In the genomic region with DNA sequence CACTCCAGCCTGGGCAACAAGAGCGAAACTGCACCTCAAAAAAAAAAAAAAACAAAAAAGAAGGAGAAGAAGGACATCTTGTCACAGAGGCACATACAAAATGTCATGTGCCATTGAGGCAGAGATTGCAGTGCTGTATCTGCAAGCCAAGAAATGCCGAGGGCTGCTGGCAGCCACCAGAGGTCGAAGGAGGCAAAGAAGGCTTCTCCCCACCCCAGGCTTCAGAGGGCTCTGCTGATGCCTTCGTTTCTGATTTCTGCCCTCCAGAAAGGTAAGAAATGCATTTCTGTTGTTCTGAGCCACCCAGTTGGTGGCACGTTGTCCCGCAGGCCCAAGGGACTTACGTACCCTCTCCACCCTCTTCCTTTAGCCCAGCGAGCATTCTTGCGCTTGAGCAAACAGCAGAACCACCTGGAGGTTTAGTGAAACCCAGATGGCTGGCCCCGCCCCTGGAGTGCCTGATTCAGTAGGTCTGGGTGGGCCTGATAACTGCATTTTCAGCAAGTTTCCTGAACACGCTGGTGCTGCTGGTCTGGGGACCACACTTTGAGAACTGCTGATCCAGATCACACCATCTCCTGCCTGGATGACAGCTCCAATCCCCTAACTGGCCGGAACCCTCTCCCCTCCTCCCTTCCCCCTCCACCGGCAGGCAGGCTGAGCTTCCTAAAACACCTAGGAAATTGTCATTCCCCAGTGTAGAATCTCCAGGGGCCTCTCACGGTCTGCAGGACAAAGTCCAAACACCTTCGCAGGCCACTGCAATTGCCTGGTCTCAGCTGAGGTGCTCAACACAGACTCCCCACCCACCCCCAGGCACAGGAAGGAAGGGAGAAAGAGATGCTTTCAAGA, we compare ENCODE assay signal across 8 cellular contexts. TPM values are rescaled to one million over a fixed set of nuclear protein-coding genes. Genes with fewer than 3 reads are reported as not detected.
DNase-seq lines count a peak whose midpoint lies in the region; ATAC-seq, FAIRE-seq and TF ChIP-seq lines count a peak whose summit lies in the region.

No MANE protein-coding gene starts in this region.

- no peak overlapping the region for H3K27ac ChIP-seq in effector memory CD4-positive, alpha-beta T cell (ENCODE audit: insufficient read depth, low read length, poor library complexity, severe bottlenecking)

- peak; percentile 85 for ATAC-seq in GM21423 (IDR thresholded peaks at IDR 0.05; ENCODE audit: unreplicated experiment)
- ATAC-seq in HG03565 (IDR thresholded peaks at IDR 0.05; ENCODE audit: unreplicated experiment): peak; percentile 64

- DNase-seq in GM12891 (ENCODE audit: insufficient read length, low spot score) (no peak), germinal center (ENCODE audit: low spot score) (peak; percentile 82), D341Med (ENCODE audit: low spot score) (no peak), NCI-H2029 treated with DMSO at 0.1 percent for 48 hours (lab: John Stamatoyannopoulos, UW) (no peak), COR-L47 (lab: John Stamatoyannopoulos, UW) (no peak)
- DNase-seq in effector memory CD4-positive, alpha-beta T cell: no peak

- H3K4me3 ChIP-seq in effector memory CD4-positive, alpha-beta T cell (ENCODE audit: insufficient read depth, low read depth, low read length, poor library complexity, severe bottlenecking): no peak overlapping the region

- H3K36me3 ChIP-seq in effector memory CD4-positive, alpha-beta T cell (ENCODE audit: control insufficient read depth, insufficient read depth, low read length): no peaks in the 10 kb centered on the region

- no peak for TF ChIP-seq POLR2A in GM12891 (IDR thresholded peaks at IDR 0.05; ENCODE audit: low read depth, low read length)

- no peaks in the 10 kb centered on the region for H3K27me3 ChIP-seq in effector memory CD4-positive, alpha-beta T cell (replicated peaks; ENCODE audit: control insufficient read depth, insufficient read depth, low read length, poor library complexity, severe bottlenecking)

- H3K9me3 ChIP-seq in effector memory CD4-positive, alpha-beta T cell (ENCODE audit: control insufficient read depth, low read length): no peaks in the 10 kb centered on the region

- FAIRE-seq in GM12891 (lab: Jason Lieb, UNC): peak; percentile 94

- peaks cover 4% of the 10 kb centered on the region for H3K4me1 ChIP-seq in effector memory CD4-positive, alpha-beta T cell (ENCODE audit: control insufficient read depth, insufficient read depth, low read length, poor library complexity, severe bottlenecking)

TF ChIP-seq in GM12891, 5 proteins besides CTCF, POLR2A, EP300 and RAD21:
- no peak for TF ChIP-seq PAX5 (IDR thresholded peaks at IDR 0.05; ENCODE audit: insufficient read depth, low read length, severe bottlenecking)
- no peak for TF ChIP-seq SPI1 (IDR thresholded peaks at IDR 0.05; ENCODE audit: low read depth, low read length)
- TF ChIP-seq TAF1 (IDR thresholded peaks at IDR 0.05; ENCODE audit: low read depth, low read length): no peak
- TF ChIP-seq POU2F2 (IDR thresholded peaks at IDR 0.05; ENCODE audit: low read depth, low read length): no peak
- TF ChIP-seq POLR2AphosphoS5 (IDR thresholded peaks at IDR 0.05; ENCODE audit: low read depth, low read length): no peak

RNA-seq across cellular contexts. Expression of a gene that starts 21.1 kb away (rescaled TPM):
- 93.0 TPM for polyA plus RNA-seq in GM12891 (2012; ENCODE audit: low read depth, missing spikeins)

RNA-seq across cellular contexts. Expression of a gene that starts 29.6 kb away (rescaled TPM):
- polyA plus RNA-seq in GM12891 (2012; ENCODE audit: low read depth, missing spikeins): 1,009 TPM
